Comparison of ENCODE assay signal across 8 cellular contexts in the genomic region with DNA sequence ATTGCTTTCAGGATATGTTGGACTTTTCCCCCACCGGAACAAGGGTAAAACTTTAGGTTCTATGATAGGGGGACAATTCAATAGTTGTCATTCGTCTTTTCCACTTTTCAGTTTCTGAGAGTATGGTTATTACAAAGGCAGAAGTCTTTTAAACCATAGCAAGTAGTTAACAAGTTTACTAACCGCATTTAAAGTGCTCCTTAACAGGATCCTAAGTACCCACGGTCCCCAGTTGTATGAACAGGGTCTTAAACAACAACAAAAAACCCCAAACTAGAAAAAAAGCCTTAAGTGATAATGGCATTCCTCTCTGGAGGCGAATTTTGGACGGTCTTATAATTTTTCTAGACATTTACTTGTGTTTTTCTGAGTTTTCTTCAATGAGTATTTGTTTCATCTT. TPM values are rescaled to one million over a fixed set of nuclear protein-coding genes. Genes with fewer than 3 reads are reported as not detected.
DNase-seq lines count a peak whose midpoint lies in the region; ATAC-seq and TF ChIP-seq lines count a peak whose summit lies in the region.

No MANE protein-coding gene starts in this region.

- TF ChIP-seq CTCF in liver (IDR thresholded peaks at IDR 0.05; ENCODE audit: low read depth, low read length, missing input control) (no peak), thyroid gland (IDR thresholded peaks at IDR 0.05) (no peak)

- no peak for TF ChIP-seq POLR2A in thyroid gland (IDR thresholded peaks at IDR 0.05)

- H3K4me1 ChIP-seq in liver (ENCODE audit: control insufficient read depth in 4 of 4, insufficient read depth in 4 of 4, low read length in 3 of 4) (peaks cover 0 to 14% (median 6%) of the 10 kb centered on the region in 4 donors), thyroid gland (peaks cover 25 to 33% of the 10 kb centered on the region in 2 donors)

- peaks cover 50% of the 10 kb centered on the region for H3K4me1 Mint-ChIP-seq in activated CD4-positive, alpha-beta T cell treated with anti-CD3 and anti-CD28 coated beads, Interleukin-2, amount 10 ng/mL, durations not matched to agents 7 days and 5 days
- H3K4me1 Mint-ChIP-seq in activated naive CD8-positive, alpha-beta T cell treated with anti-CD3 and anti-CD28 coated beads, Interleukin-2, amount 50 U/mL, for 24 hours, result peaks cover 50% of the 10 kb centered on the region

- CTCF ChIA-PET in activated CD4-positive, alpha-beta T cell treated with anti-CD3 and anti-CD28 coated beads, Interleukin-2, amount 10 ng/mL, durations not matched to agents 7 days and 5 days (lab: Charles Lee), result interaction anchor here (1.1 kb wide), 1 partner anchor 11 kb away, joined by 3 read pairs; no protein-coding TSS in a partner anchor

- peak overlapping the region; percentile 94 for H3K4me3 Mint-ChIP-seq in activated CD4-positive, alpha-beta T cell treated with anti-CD3 and anti-CD28 coated beads, Interleukin-2, amount 10 ng/mL, durations not matched to agents 7 days and 5 days
- H3K4me3 Mint-ChIP-seq in activated naive CD8-positive, alpha-beta T cell treated with anti-CD3 and anti-CD28 coated beads, Interleukin-2, amount 50 U/mL, for 24 hours, result peak overlapping the region; percentile 99

- WGBS in liver, result 33% methylated on average over 6 of the region's 6 CpGs
- WGBS in thyroid gland, 2 donors, result 11 to 16% methylated on average over 6 of the region's 6 CpGs

- no peaks in the 10 kb centered on the region for H3K9me3 Mint-ChIP-seq in activated CD4-positive, alpha-beta T cell treated with anti-CD3 and anti-CD28 coated beads, Interleukin-2, amount 10 ng/mL, durations not matched to agents 7 days and 5 days
- H3K9me3 Mint-ChIP-seq in activated naive CD8-positive, alpha-beta T cell treated with anti-CD3 and anti-CD28 coated beads, Interleukin-2, amount 50 U/mL, for 24 hours, result peaks cover 3% of the 10 kb centered on the region

- no peak for DNase-seq in activated CD4-positive, alpha-beta T cell treated with anti-CD3 and anti-CD28 coated beads, Interleukin-2, amount 10 ng/mL, durations not matched to agents 7 days and 5 days
- DNase-seq in activated CD4-positive, alpha-beta T cell treated with anti-CD3 and anti-CD28 coated beads, Interleukin-2, amount 50 U/mL, for 1 hour, result no peak
- no peak for DNase-seq in activated naive CD8-positive, alpha-beta T cell treated with anti-CD3 and anti-CD28 coated beads, Interleukin-2, amount 50 U/mL, for 24 hours
- DNase-seq in thyroid gland (no peak), NCI-H226 (no peak), SIG-M5 (lab: John Stamatoyannopoulos, UW) (no peak)
- no peak for DNase-seq in activated CD4-positive, alpha-beta T cell treated with anti-CD3 and anti-CD28 coated beads for 1 hour

- intact Hi-C loops in thyroid gland (cut with DNase I), result no loop called here

- ATAC-seq in activated naive CD8-positive, alpha-beta T cell treated with anti-CD3 and anti-CD28 coated beads, Interleukin-2, amount 50 U/mL, for 24 hours, result no peak

- peak overlapping the region in 2 of 3 donors; percentile 78 to 91 for H3K4me3 ChIP-seq in liver (ENCODE audit: low read depth in 1 of 3, low read length in 3 of 3)
- H3K4me3 ChIP-seq in thyroid gland (replicated peaks in 1 of 3), result peak overlapping the region; percentile 53 to 91 (median 60)

- TF ChIP-seq RAD21 in liver (IDR thresholded peaks at IDR 0.05), result no peak

- POLR2A ChIA-PET in activated CD4-positive, alpha-beta T cell treated with anti-CD3 and anti-CD28 coated beads, Interleukin-2, amount 10 ng/mL, durations not matched to agents 7 days and 5 days (lab: Charles Lee), result no interaction called here

- peaks cover 8% of the 10 kb centered on the region for H3K36me3 Mint-ChIP-seq in activated CD4-positive, alpha-beta T cell treated with anti-CD3 and anti-CD28 coated beads, Interleukin-2, amount 10 ng/mL, durations not matched to agents 7 days and 5 days (ENCODE audit: low read depth)
- peaks cover 8% of the 10 kb centered on the region for H3K36me3 Mint-ChIP-seq in activated naive CD8-positive, alpha-beta T cell treated with anti-CD3 and anti-CD28 coated beads, Interleukin-2, amount 50 U/mL, for 24 hours (ENCODE audit: low read depth)

- H3K27me3 ChIP-seq in liver (ENCODE audit: control insufficient read depth in 4 of 4, insufficient read depth in 4 of 4, low read length in 3 of 4) (no peaks in the 10 kb centered on the region), thyroid gland (no peaks in the 10 kb centered on the region)

- H3K27ac Mint-ChIP-seq in activated CD4-positive, alpha-beta T cell treated with anti-CD3 and anti-CD28 coated beads, Interleukin-2, amount 10 ng/mL, durations not matched to agents 7 days and 5 days, result peak overlapping the region; percentile 97
- H3K27ac Mint-ChIP-seq in activated naive CD8-positive, alpha-beta T cell treated with anti-CD3 and anti-CD28 coated beads, Interleukin-2, amount 50 U/mL, for 24 hours, result peak overlapping the region; percentile 99

- no peaks in the 10 kb centered on the region for H3K9me3 ChIP-seq in liver (ENCODE audit: control insufficient read depth in 4 of 4, low read length in 3 of 4)
- H3K9me3 ChIP-seq in thyroid gland, result no peaks in the 10 kb centered on the region

- peak overlapping the region in 1 of 2 donors; percentile 78 for H3K9ac ChIP-seq in liver (ENCODE audit: low read depth in 1 of 2, low read length in 2 of 2)

- H3K27ac ChIP-seq in liver (ENCODE audit: low read depth in 1 of 2, low read length in 2 of 2) (no peak overlapping the region), thyroid gland (peak overlapping the region in 2 of 3 donors; percentile 70 to 82)

- no peaks in the 10 kb centered on the region for H3K27me3 Mint-ChIP-seq in activated CD4-positive, alpha-beta T cell treated with anti-CD3 and anti-CD28 coated beads, Interleukin-2, amount 10 ng/mL, durations not matched to agents 7 days and 5 days
- H3K27me3 Mint-ChIP-seq in activated naive CD8-positive, alpha-beta T cell treated with anti-CD3 and anti-CD28 coated beads, Interleukin-2, amount 50 U/mL, for 24 hours, result no peaks in the 10 kb centered on the region

- H3K36me3 ChIP-seq in liver (ENCODE audit: control insufficient read depth in 4 of 4, insufficient read depth in 3 of 4, low read depth in 1 of 4, low read length in 3 of 4) (no peaks in the 10 kb centered on the region), thyroid gland (no peaks in the 10 kb centered on the region)

TF ChIP-seq in liver, 16 proteins besides CTCF, POLR2A, EP300 and RAD21:
- no peak for TF ChIP-seq FOXA2 (IDR thresholded peaks at IDR 0.05)
- no peak for TF ChIP-seq NR2F2 (IDR thresholded peaks at IDR 0.05)
- TF ChIP-seq REST (IDR thresholded peaks at IDR 0.05), result no peak
- no peak for TF ChIP-seq FOXA1 (IDR thresholded peaks at IDR 0.05)
- no peak for TF ChIP-seq RXRA (IDR thresholded peaks at IDR 0.05)
- TF ChIP-seq HNF4G (IDR thresholded peaks at IDR 0.05), result no peak
- TF ChIP-seq GABPA (IDR thresholded peaks at IDR 0.05 in 1 of 2, conservative IDR thresholded peaks at IDR 0.05 in 1 of 2), result no peak
- TF ChIP-seq SP1 (IDR thresholded peaks at IDR 0.05), result no peak
- TF ChIP-seq HNF4A (conservative IDR thresholded peaks at IDR 0.05), result no peak
- no peak for TF ChIP-seq ATF3 (IDR thresholded peaks at IDR 0.05)
- TF ChIP-seq YY1 (IDR thresholded peaks at IDR 0.05), result no peak
- TF ChIP-seq EGR1 (IDR thresholded peaks at IDR 0.05; ENCODE audit: low read depth in 2 of 2), result no peak

RNA-seq across cellular contexts. Expression of gene IFT57, which starts 0.8 kb away (rescaled TPM):
- 10 to 100 TPM; 23.8 to 25.7 TPM for total RNA-seq in activated CD4-positive, alpha-beta T cell treated with anti-CD3 and anti-CD28 coated beads, Interleukin-2, amount 10 ng/mL, durations not matched to agents 7 days and 5 days
- 1 to 10 TPM; 5.9 to 9.2 TPM for total RNA-seq in liver
- 1 to 10 TPM; 5.2 to 8.8 TPM for polyA plus RNA-seq in liver
- 100 to 1,000 TPM in 1 of 4 donors, 10 to 100 TPM in 3; 80.1 to 139 (median 87.4) TPM for total RNA-seq in thyroid gland

Comparison
In these comparisons a context has a peak if more than half of its experiments do, and no peak if none do; other contexts are left out.
1. H3K27ac ChIP-seq: peak in thyroid gland (2 of 3); none in liver (0 of 2).